ENCODE assay signal across 9 cellular contexts in genomic region chr22:36160499-36160942, GRCh38. TPM values are rescaled to one million over a fixed set of nuclear protein-coding genes. Genes with fewer than 3 reads are reported as not detected.
A peak's percentile ranks its signal among the peaks of the same experiment; 100 is the strongest.
DNase-seq lines count a peak whose midpoint lies in the region; ATAC-seq and TF ChIP-seq lines count a peak whose summit lies in the region.
"Had no signal": no experiment of that assay in that cellular context is flagged by ENCODE, and none has a peak within 500 bp of the region (broad histone marks: within the 10 kb centered on the region; RNA-seq: fewer than 3 reads in every experiment).

Gene APOL3 (minus strand): TSS chr22:36160755. CDS start chr22:36149055, 11,700 bp downstream.

- no peaks in the 10 kb centered on the region for H3K9me3 ChIP-seq in CD8-positive, alpha-beta T cell (ENCODE audit: low read length)
- H3K9me3 ChIP-seq in left lung (no peaks in the 10 kb centered on the region), BE2C (no peaks in the 10 kb centered on the region), smooth muscle cell (replicated peaks; ENCODE audit: low read depth) (no peaks in the 10 kb centered on the region)

- no peaks in the 10 kb centered on the region for H3K79me2 ChIP-seq in smooth muscle cell (ENCODE audit: low read depth)

- POLR2A ChIA-PET in CD8-positive, alpha-beta T cell (lab: Charles Lee): interaction anchor here (0.6 to 1.8 kb wide), 4 partner anchors 9 to 525 kb away, joined by 3 to 5 read pairs (median 3); no protein-coding TSS in a partner anchor

- H3F3A ChIP-seq in smooth muscle cell (ENCODE audit: low read depth): no peaks in the 10 kb centered on the region

- H3K9me3 Mint-ChIP-seq in CD8-positive, alpha-beta T cell: no peaks in the 10 kb centered on the region

- ATAC-seq in CD8-positive, alpha-beta T cell: peak; percentile 35
- ATAC-seq in left lung: peak; percentile 57
- ATAC-seq: HCT116 had no signal

- H3K4me1 Mint-ChIP-seq in CD8-positive, alpha-beta T cell (ENCODE audit: low read depth): peaks cover 89% of the 10 kb centered on the region

- H4K20me1 ChIP-seq in smooth muscle cell (ENCODE audit: low read depth): no peaks in the 10 kb centered on the region

- H3K9ac ChIP-seq in smooth muscle cell (ENCODE audit: low read depth): no peak within 1 kb of the TSS

- H3K27ac Mint-ChIP-seq in CD8-positive, alpha-beta T cell: peak within 1 kb of the TSS; percentile 91

- CTCF ChIA-PET in CD8-positive, alpha-beta T cell (lab: Charles Lee): interaction anchor here (0.8 to 1.7 kb wide), 9 partner anchors 9 to 325 kb away, joined by 3 to 7 read pairs (median 4); partner anchors contain the start of gene APOL2

- no peak within 1 kb of the TSS for H3K4me2 ChIP-seq in smooth muscle cell

- peak within 1 kb of the TSS; percentile 97 for H3K4me3 Mint-ChIP-seq in CD8-positive, alpha-beta T cell

- in situ Hi-C loops in astrocyte of the spinal cord (cut with HindIII; ENCODE audit: low sequenced_read_pairs): no loop called here

- intact Hi-C loops in CD8-positive, alpha-beta T cell (cut with DNase I, micrococcal nuclease): loop anchor here (2.0 to 5.0 kb wide), 4 partner anchors 77 to 294 kb away; partner anchors contain the start of gene APOL2 (in 1 of the 2)
- intact Hi-C loops in left lung (cut with DNase I): no loop called here

- H3K27me3 ChIP-seq in CD8-positive, alpha-beta T cell (ENCODE audit: insufficient read depth, low read length): no peaks in the 10 kb centered on the region
- H3K27me3 ChIP-seq in left lung (no peaks in the 10 kb centered on the region), BE2C (no peaks in the 10 kb centered on the region), smooth muscle cell (ENCODE audit: low read depth) (no peaks in the 10 kb centered on the region)

- peak in 6 of 7 experiments; percentile 27 to 66 (median 48) for DNase-seq in CD8-positive, alpha-beta T cell
- DNase-seq in NAMALWA (ENCODE audit: low spot score) (peak; percentile 44), astrocyte of the spinal cord (ENCODE audit: low read depth, low spot score) (peak; percentile 68), left lung (peak in 1 of 2 donors; percentile 69), stromal cell of bone marrow (ENCODE audit: low read depth) (peak; percentile 73), NCI-H2227 (lab: John Stamatoyannopoulos, UW; ENCODE audit: unreplicated experiment) (no peak), BE2C (no peak), smooth muscle cell (lab: John Stamatoyannopoulos, UW; ENCODE audit: unreplicated experiment) (no peak)

- TF ChIP-seq CTCF in CD8-positive, alpha-beta T cell (IDR thresholded peaks at IDR 0.05): no peak
- TF ChIP-seq CTCF in astrocyte of the spinal cord (IDR thresholded peaks at IDR 0.05; ENCODE audit: low read depth, low read length) (no peak), left lung (IDR thresholded peaks at IDR 0.05) (no peak), BE2C (IDR thresholded peaks at IDR 0.05; ENCODE audit: low read depth, low read length) (no peak), smooth muscle cell (IDR thresholded peaks at IDR 0.05; ENCODE audit: borderline replicate concordance, insufficient read depth, poor library complexity, severe bottlenecking) (no peak)

- H3K4me1 ChIP-seq in CD8-positive, alpha-beta T cell (ENCODE audit: insufficient read depth, low read length): peaks cover 51% of the 10 kb centered on the region
- H3K4me1 ChIP-seq in left lung (peaks cover 25 to 96% of the 10 kb centered on the region in 2 donors), BE2C (no peaks in the 10 kb centered on the region), smooth muscle cell (ENCODE audit: low read depth) (peaks cover 3% of the 10 kb centered on the region)

- H2AFZ ChIP-seq in smooth muscle cell (ENCODE audit: low read depth): no peak within 1 kb of the TSS

- H3K36me3 Mint-ChIP-seq in CD8-positive, alpha-beta T cell: peaks cover 34% of the 10 kb centered on the region

- peak within 1 kb of the TSS; percentile 79 for H3K27ac ChIP-seq in CD8-positive, alpha-beta T cell (ENCODE audit: low read depth, low read length)
- H3K27ac ChIP-seq in left lung (peak within 1 kb of the TSS; percentile 78 to 87), smooth muscle cell (ENCODE audit: low read depth) (no peak within 1 kb of the TSS)

- H3K27me3 Mint-ChIP-seq in CD8-positive, alpha-beta T cell (ENCODE audit: low read depth): no peaks in the 10 kb centered on the region

- peak within 1 kb of the TSS; percentile 86 for H3K4me3 ChIP-seq in CD8-positive, alpha-beta T cell (ENCODE audit: low read depth, low read length)
- H3K4me3 ChIP-seq in astrocyte of the spinal cord (ENCODE audit: low read depth, low read length): peak within 1 kb of the TSS; percentile 4
- peak within 1 kb of the TSS; percentile 18 to 52 for H3K4me3 ChIP-seq in left lung
- H3K4me3 ChIP-seq in BE2C (ENCODE audit: low read depth, low read length): no peak within 1 kb of the TSS
- no peak within 1 kb of the TSS for H3K4me3 ChIP-seq in smooth muscle cell

- H3K36me3 ChIP-seq in CD8-positive, alpha-beta T cell (ENCODE audit: insufficient read depth, low read length): no peaks in the 10 kb centered on the region
- H3K36me3 ChIP-seq in left lung: no peaks in the 10 kb centered on the region
- no peaks in the 10 kb centered on the region for H3K36me3 ChIP-seq in BE2C
- no peaks in the 10 kb centered on the region for H3K36me3 ChIP-seq in smooth muscle cell (ENCODE audit: low read depth)

- 87% methylated on average over 3 of the region's 3 CpGs for WGBS in smooth muscle cell (ENCODE audit: low lambda C conversion rate)

RNA-seq across cellular contexts. Expression of gene APOL3, which starts in this region (rescaled TPM):
- 100 to 1,000 TPM; 257 to 259 TPM for total RNA-seq in CD8-positive, alpha-beta T cell
- total RNA-seq in left lung: 10 to 100 TPM; 27.0 to 57.9 TPM
- not detected for polyA plus RNA-seq in BE2C (2012; ENCODE audit: insufficient read depth, insufficient read length, low read depth)
- 0.40 TPM in 1 of 2 replicates, not detected in the other for total RNA-seq in smooth muscle cell
- 0.24 TPM in 1 of 2 replicates, not detected in the other for polyA plus RNA-seq in smooth muscle cell

Comparison
In these comparisons a context has a peak if more than half of its experiments do, and no peak if none do; other contexts are left out.
1. RNA of gene APOL3 (total RNA-seq): 257 to 259 TPM in CD8-positive, alpha-beta T cell and 27.0 to 57.9 TPM in left lung; 0.40 TPM in smooth muscle cell; every median in the first group is over 10 times any median in the second.
2. RNA of gene APOL3 (total RNA-seq): 257 to 259 TPM in CD8-positive, alpha-beta T cell; 27.0 to 57.9 TPM in left lung; every median in the first group is over 4 times any median in the second.
3. DNase-seq: peak in CD8-positive, alpha-beta T cell (6 of 7), NAMALWA (single experiment), astrocyte of the spinal cord (single experiment) and stromal cell of bone marrow (single experiment); none in NCI-H2227 (single experiment), BE2C (single experiment) and smooth muscle cell (single experiment).
4. H3K4me3 ChIP-seq: peak in CD8-positive, alpha-beta T cell (single experiment), astrocyte of the spinal cord (single experiment) and left lung (2 of 2); none in BE2C (single experiment) and smooth muscle cell (single experiment).
5. intact Hi-C loops: an anchor here in CD8-positive, alpha-beta T cell (2.0 to 5.0 kb wide); none called in left lung.